Comparison of ENCODE assay signal across 24 cellular contexts in genomic region chrX:137743414-137743813, GRCh38.
"Had no signal": no experiment of that assay in that cellular context is flagged by ENCODE, and none has a peak within 500 bp of the region (broad histone marks: within the 10 kb centered on the region; RNA-seq: fewer than 3 reads in every experiment).

No MANE protein-coding gene starts in this region.

- H3K27me3 ChIP-seq: left lung, ovary, testis, tibial artery had no signal

- DNase-seq: cortex of kidney; effector memory CD8-positive, alpha-beta T cell; foreskin fibroblast; gastrocnemius medialis; head of caudate nucleus; kidney; left cardiac atrium; left lung; mesenchymal stem cell; midbrain; naive thymus-derived CD8-positive, alpha-beta T cell; nephron progenitor cell; occipital lobe; ovary; posterior cingulate gyrus; psoas muscle; right cardiac atrium; spleen; stimulated activated CD4-positive, alpha-beta T cell treated with anti-CD3 and anti-CD28 coated beads, Interleukin-4, amount 100 ng/mL, for 4 hours; stimulated activated naive CD8-positive, alpha-beta T cell treated with anti-CD3 and anti-CD28 coated beads, Interleukin-15, Interleukin-2, amounts not matched to agents 100 U/mL and 50 U/mL, for 24 hours; substantia nigra; testis; tibial artery had no signal

- FAIRE-seq: kidney had no signal

- H3K4me3 ChIP-seq: gastrocnemius medialis, left lung, ovary, psoas muscle, skin epidermis, spleen, testis, tibial artery had no signal

- H3K4me1 ChIP-seq: gastrocnemius medialis, left lung, psoas muscle, spleen, testis, tibial artery had no signal

- H3K27ac ChIP-seq: gastrocnemius medialis, left lung, ovary, psoas muscle, skin epidermis, spleen, testis, tibial artery had no signal

- H3K9me3 ChIP-seq: gastrocnemius medialis, left lung, ovary, psoas muscle, spleen, testis, tibial artery had no signal

- H3K36me3 ChIP-seq: gastrocnemius medialis, left lung, ovary, spleen, tibial artery had no signal
